In the genomic region with DNA sequence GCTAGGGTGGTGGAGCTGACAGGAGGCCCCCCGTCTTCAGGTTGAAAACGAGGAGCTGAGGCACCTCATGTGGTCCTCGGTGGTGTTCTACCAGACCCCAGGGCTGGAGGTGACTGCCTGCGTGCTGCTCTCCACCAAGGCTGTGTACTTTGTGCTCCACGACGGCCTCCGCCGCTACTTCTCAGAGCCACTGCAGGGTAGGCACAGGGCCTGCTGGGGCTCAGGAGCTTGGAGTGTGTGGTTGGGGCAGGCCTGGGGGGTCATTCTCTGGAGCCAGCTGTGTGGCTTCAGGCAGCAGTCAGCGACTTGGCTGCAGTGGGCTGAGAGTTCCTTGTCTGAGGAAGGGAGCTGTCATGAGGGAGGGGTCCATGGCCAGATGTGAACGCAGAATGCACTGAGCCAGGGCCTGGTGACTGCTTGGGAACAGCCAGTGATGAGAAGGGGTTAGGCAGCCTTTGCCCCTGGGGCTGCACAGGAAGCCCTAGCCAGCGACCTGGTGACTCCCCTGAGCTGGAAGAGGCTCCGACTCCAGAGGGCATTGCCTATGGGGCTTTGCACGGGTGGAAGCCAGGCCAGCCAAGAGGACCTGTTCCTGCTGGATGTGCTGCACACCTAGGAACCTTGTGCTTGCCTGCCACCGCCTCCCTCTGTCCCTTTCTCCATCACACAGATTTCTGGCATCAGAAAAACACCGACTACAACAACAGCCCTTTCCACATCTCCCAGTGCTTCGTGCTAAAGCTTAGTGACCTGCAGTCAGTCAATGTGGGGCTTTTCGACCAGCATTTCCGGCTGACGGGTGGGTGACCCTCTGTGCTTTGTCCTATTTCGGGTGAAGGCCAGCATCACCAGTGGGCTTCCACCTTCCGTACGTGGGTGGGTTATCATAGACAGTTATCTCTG, we compare ENCODE assay signal across 21 cellular contexts. TPM values are rescaled to one million over a fixed set of nuclear protein-coding genes. Genes with fewer than 3 reads are reported as not detected.
DNase-seq lines count a peak whose midpoint lies in the region; ATAC-seq and TF ChIP-seq lines count a peak whose summit lies in the region.
"Had no signal": no experiment of that assay in that cellular context is flagged by ENCODE, and none has a peak within 500 bp of the region (broad histone marks: within the 10 kb centered on the region; RNA-seq: fewer than 3 reads in every experiment).

No MANE protein-coding gene starts in this region.

- TF ChIP-seq CTCF in left ventricle myocardium inferior (IDR thresholded peaks at IDR 0.05; ENCODE audit: borderline replicate concordance) (no peak), psoas muscle (IDR thresholded peaks at IDR 0.05) (no peak)

- peaks cover 58% of the 10 kb centered on the region for H3K4me1 ChIP-seq in BLaER1
- H3K4me1 ChIP-seq in left ventricle myocardium inferior: peaks cover 75% of the 10 kb centered on the region
- H3K4me1 ChIP-seq in psoas muscle: peaks cover 14% of the 10 kb centered on the region

- H3K36me3 ChIP-seq in BLaER1: peaks cover 87% of the 10 kb centered on the region
- H3K36me3 ChIP-seq in left ventricle myocardium inferior: peaks cover 83% of the 10 kb centered on the region
- peaks cover 4 to 82% of the 10 kb centered on the region in 2 donors for H3K36me3 ChIP-seq in psoas muscle (ENCODE audit: insufficient read depth in 1 of 2, low read depth in 1 of 2)

- H3K4me3 ChIP-seq in BLaER1 (no peak overlapping the region), left ventricle myocardium inferior (peak overlapping the region; percentile 2), psoas muscle (no peak overlapping the region)
- H3K4me3 ChIP-seq: lung had no signal

- H3K27ac ChIP-seq in BLaER1 (peak overlapping the region; percentile 71), angular gyrus (ENCODE audit: low read depth, low read length) (peak overlapping the region; percentile 84), left ventricle myocardium inferior (replicated peaks) (peak overlapping the region; percentile 82), psoas muscle (peak overlapping the region; percentile 30)

- DNase-seq in left ventricle myocardium inferior (no peak), psoas muscle (no peak), SHP77 (lab: John Stamatoyannopoulos, UW) (no peak), NAMALWA (ENCODE audit: low spot score) (no peak), islet precursor cell (no peak), NOMO-1 treated with dmso at 0.1 percent for 144 hours (lab: John Stamatoyannopoulos, UW; ENCODE audit: unreplicated experiment) (no peak)
- DNase-seq: activated CD4-positive, alpha-beta memory T cell treated with anti-CD3 and anti-CD28 coated beads, Interleukin-2, amount 10 ng/mL, durations not matched to agents 7 days and 5 days; activated naive CD8-positive, alpha-beta T cell treated with anti-CD3 and anti-CD28 coated beads, Interleukin-2, amount 10 ng/mL, durations not matched to agents 7 days and 5 days; activated T-cell treated with anti-CD3 and anti-CD28 coated beads, Interleukin-2, amount 50 U/mL, for 48 hours; central memory CD4-positive, alpha-beta T cell; foreskin fibroblast; naive B cell; NCI-H146; NCI-H226; NK-92 treated with Interleukin-12 subunit alpha and Interleukin-12 subunit beta, amount 100 ng/mL, for 24 hours; retina had no signal

- peaks cover 51% of the 10 kb centered on the region for H4K20me1 ChIP-seq in BLaER1

- H3K4me2 ChIP-seq in BLaER1: peak overlapping the region; percentile 71

- H3K9ac ChIP-seq in BLaER1: peak overlapping the region; percentile 61; the same call in 1 of the 2 replicates

- intact Hi-C loops in left ventricle myocardium inferior (cut with micrococcal nuclease): no loop called here
- intact Hi-C loops in psoas muscle (cut with DNase I): no loop called here

- H3K9me3 ChIP-seq in BLaER1: no peaks in the 10 kb centered on the region
- no peaks in the 10 kb centered on the region for H3K9me3 ChIP-seq in left ventricle myocardium inferior (replicated peaks)
- no peaks in the 10 kb centered on the region for H3K9me3 ChIP-seq in psoas muscle

- ATAC-seq in psoas muscle: no peak
- ATAC-seq: WTC11 had no signal

- 80 to 88% (median 80%) methylated on average over 21 to 22 of the region's 22 CpGs for WGBS in psoas muscle, 3 donors

- H3K27me3 ChIP-seq in BLaER1 (no peaks in the 10 kb centered on the region), left ventricle myocardium inferior (ENCODE audit: low read depth) (no peaks in the 10 kb centered on the region), psoas muscle (ENCODE audit: insufficient read depth in 3 of 3, low read length in 2 of 3) (no peaks in the 10 kb centered on the region)

RNA-seq across cellular contexts. Expression of gene STAB1, which starts 4.9 kb away (rescaled TPM):
- total RNA-seq in left ventricle myocardium inferior: 67.2 TPM
- total RNA-seq in psoas muscle: 10 to 100 TPM; 29.0 to 47.5 (median 41.9) TPM
- 10 to 100 TPM; 15.9 to 27.4 (median 22.5) TPM for polyA plus RNA-seq in psoas muscle
- total RNA-seq: activated CD4-positive, alpha-beta memory T cell treated with anti-CD3 and anti-CD28 coated beads, Interleukin-2, amount 10 ng/mL, durations not matched to agents 7 days and 5 days; Daoy had no signal

RNA-seq across cellular contexts. Expression of gene NISCH, which starts 34.9 kb away (rescaled TPM):
- 44.3 TPM for total RNA-seq in left ventricle myocardium inferior
- 10 to 100 TPM; 16.7 to 33.4 (median 28.1) TPM for total RNA-seq in psoas muscle
- polyA plus RNA-seq in psoas muscle: 10 to 100 TPM; 14.3 to 28.8 (median 15.8) TPM

RNA-seq across cellular contexts. Expression of gene TNNC1, which starts 36.4 kb away (rescaled TPM):
- 8,962 TPM for total RNA-seq in left ventricle myocardium inferior
- 1,000 to 10,000 TPM; 5,645 to 6,422 (median 6,257) TPM for total RNA-seq in psoas muscle
- 1,000 to 10,000 TPM; 4,153 to 7,172 (median 6,558) TPM for polyA plus RNA-seq in psoas muscle
- total RNA-seq: Daoy had no signal

RNA-seq across cellular contexts. Expression of gene NT5DC2, which starts 43.4 kb away (rescaled TPM):
- total RNA-seq in left ventricle myocardium inferior (69.3 TPM), psoas muscle (10 to 100 TPM in 2 of 4 donors, 1 to 10 TPM in 2; 6.8 to 13.7 (median 10.4) TPM)
- polyA plus RNA-seq in psoas muscle: 10 to 100 TPM in 2 of 3 donors, 1 to 10 TPM in 1; 8.8 to 10.5 (median 10.3) TPM

RNA-seq across cellular contexts. Expression of gene SEMA3G, which starts 45.4 kb away (rescaled TPM):
- total RNA-seq in left ventricle myocardium inferior: 9.2 TPM
- 10 to 100 TPM in 2 of 4 donors, 1 to 10 TPM in 2; 6.0 to 13.8 (median 9.5) TPM for total RNA-seq in psoas muscle
- polyA plus RNA-seq in psoas muscle: 1 to 10 TPM; 6.2 to 8.8 (median 6.5) TPM

Comparison
In these comparisons a context has a peak if more than half of its experiments do, and no peak if none do; other contexts are left out.
1. H3K27ac ChIP-seq: peak in every context shown above with its lines; median percentile 84 in angular gyrus; 82 in left ventricle myocardium inferior; 71 in BLaER1; 30 in psoas muscle.